In genomic region chr16:3681206-3681605, GRCh38 we compare ENCODE assay signal across 2 cellular contexts.
TF ChIP-seq lines count a peak whose summit lies in the region.

No MANE protein-coding gene starts in this region.

TF ChIP-seq in HepG2, 621 proteins besides CTCF, POLR2A, EP300 and RAD21:
- TF ChIP-seq GATA4 (IDR thresholded peaks at IDR 0.05; ENCODE audit: borderline replicate concordance, low read depth) (no peak), HOMEZ (CRISPR knock-in tag; IDR thresholded peaks at IDR 0.05; ENCODE audit: low read depth) (no peak)

TF ChIP-seq in SK-N-SH, 30 proteins besides CTCF, POLR2A, EP300 and RAD21:
- TF ChIP-seq TEAD4 (IDR thresholded peaks at IDR 0.05; ENCODE audit: borderline replicate concordance, insufficient read depth), result no peak
- TF ChIP-seq, protein P1, sequence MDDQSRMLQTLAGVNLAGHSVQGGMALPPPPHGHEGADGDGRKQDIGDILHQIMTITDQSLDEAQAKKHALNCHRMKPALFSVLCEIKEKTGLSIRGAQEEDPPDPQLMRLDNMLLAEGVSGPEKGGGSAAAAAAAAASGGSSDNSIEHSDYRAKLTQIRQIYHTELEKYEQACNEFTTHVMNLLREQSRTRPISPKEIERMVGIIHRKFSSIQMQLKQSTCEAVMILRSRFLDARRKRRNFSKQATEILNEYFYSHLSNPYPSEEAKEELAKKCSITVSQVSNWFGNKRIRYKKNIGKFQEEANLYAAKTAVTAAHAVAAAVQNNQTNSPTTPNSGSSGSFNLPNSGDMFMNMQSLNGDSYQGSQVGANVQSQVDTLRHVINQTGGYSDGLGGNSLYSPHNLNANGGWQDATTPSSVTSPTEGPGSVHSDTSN (IDR thresholded peaks at IDR 0.05), result no peak
- TF ChIP-seq, protein P2, sequence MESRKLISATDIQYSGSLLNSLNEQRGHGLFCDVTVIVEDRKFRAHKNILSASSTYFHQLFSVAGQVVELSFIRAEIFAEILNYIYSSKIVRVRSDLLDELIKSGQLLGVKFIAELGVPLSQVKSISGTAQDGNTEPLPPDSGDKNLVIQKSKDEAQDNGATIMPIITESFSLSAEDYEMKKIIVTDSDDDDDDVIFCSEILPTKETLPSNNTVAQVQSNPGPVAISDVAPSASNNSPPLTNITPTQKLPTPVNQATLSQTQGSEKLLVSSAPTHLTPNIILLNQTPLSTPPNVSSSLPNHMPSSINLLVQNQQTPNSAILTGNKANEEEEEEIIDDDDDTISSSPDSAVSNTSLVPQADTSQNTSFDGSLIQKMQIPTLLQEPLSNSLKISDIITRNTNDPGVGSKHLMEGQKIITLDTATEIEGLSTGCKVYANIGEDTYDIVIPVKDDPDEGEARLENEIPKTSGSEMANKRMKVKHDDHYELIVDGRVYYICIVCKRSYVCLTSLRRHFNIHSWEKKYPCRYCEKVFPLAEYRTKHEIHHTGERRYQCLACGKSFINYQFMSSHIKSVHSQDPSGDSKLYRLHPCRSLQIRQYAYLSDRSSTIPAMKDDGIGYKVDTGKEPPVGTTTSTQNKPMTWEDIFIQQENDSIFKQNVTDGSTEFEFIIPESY (IDR thresholded peaks at IDR 0.05; ENCODE audit: borderline replicate concordance, low read depth), result no peak
- TF ChIP-seq POLR2AphosphoS5 (IDR thresholded peaks at IDR 0.05; ENCODE audit: low read depth, low read length), result no peak
- TF ChIP-seq MAX (IDR thresholded peaks at IDR 0.05; ENCODE audit: low read depth), result no peak
- TF ChIP-seq SIN3A (IDR thresholded peaks at IDR 0.05; ENCODE audit: borderline replicate concordance, low read depth, low read length), result no peak
- TF ChIP-seq NFIC (IDR thresholded peaks at IDR 0.05; ENCODE audit: borderline replicate concordance), result no peak
- TF ChIP-seq FOXJ3 (CRISPR knock-in tag; IDR thresholded peaks at IDR 0.05), result no peak
- no peak for TF ChIP-seq TCF12 (IDR thresholded peaks at IDR 0.05)
- TF ChIP-seq RXRA (IDR thresholded peaks at IDR 0.05; ENCODE audit: borderline replicate concordance, low read depth), result no peak
- TF ChIP-seq EZH2phosphoT487 (IDR thresholded peaks at IDR 0.05; ENCODE audit: borderline replicate concordance, low read depth), result no peak
- no peak for TF ChIP-seq MEF2A (IDR thresholded peaks at IDR 0.05; ENCODE audit: borderline replicate concordance, low read depth)
- TF ChIP-seq TAF1 (IDR thresholded peaks at IDR 0.05; ENCODE audit: borderline replicate concordance, low read depth, low read length), result no peak
